Comparison of ENCODE assay signal across 11 cellular contexts in the genomic region with DNA sequence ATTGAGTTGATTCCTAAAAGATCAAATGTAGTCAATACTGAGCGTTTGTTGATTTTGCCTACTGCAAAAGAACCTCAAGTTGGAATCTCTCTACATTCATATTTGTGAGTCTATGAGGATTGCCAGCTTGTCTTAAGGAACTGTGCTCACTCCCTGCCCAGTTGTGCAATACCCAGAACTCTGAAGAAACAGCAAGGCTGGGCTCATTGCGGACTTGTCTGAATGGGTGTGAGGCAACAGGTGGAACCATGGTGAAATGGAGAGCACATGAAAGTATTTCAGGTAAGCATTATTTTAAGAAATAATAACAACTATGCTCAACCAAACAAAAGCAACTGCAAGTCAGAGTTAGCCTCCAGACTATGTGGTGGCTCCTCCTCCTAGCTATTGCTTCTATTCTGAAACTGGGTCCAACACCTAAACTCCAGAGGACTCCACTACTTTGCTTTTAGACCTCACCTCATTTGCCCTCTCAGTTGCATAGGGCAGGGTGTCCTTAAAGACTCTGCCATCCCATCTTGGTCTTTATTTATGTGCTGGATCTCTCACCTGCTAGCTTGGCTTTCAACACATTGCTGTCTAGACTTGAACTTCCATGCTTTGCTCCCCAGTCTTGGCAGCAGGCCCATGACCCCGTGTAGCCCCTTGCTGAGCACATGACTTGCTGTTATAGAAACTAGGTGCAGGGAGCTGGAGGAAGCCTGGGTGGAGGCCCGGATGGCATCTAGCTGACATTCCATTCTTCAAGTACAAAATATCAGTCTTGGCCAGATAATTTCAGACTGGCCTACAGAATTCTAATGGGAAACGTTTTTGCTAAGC.
DNase-seq lines count a peak whose midpoint lies in the region; ATAC-seq and TF ChIP-seq lines count a peak whose summit lies in the region.
"Had no signal": no experiment of that assay in that cellular context is flagged by ENCODE, and none has a peak within 500 bp of the region (broad histone marks: within the 10 kb centered on the region; RNA-seq: fewer than 3 reads in every experiment).

No MANE protein-coding gene starts in this region.

- no peak overlapping the region for H2AK5ac ChIP-seq in IMR-90 (ENCODE audit: low read depth, low read length)

- no peak overlapping the region for H4K8ac ChIP-seq in IMR-90 (ENCODE audit: low read depth in 2 of 2, low read length in 2 of 2)

- no peaks in the 10 kb centered on the region for H3K9me1 ChIP-seq in IMR-90 (ENCODE audit: insufficient read depth, low read length)

- TF ChIP-seq RAD21 in IMR-90 (IDR thresholded peaks at IDR 0.05; ENCODE audit: low read length), result no peak

- no peak overlapping the region for H2BK5ac ChIP-seq in IMR-90 (ENCODE audit: low read depth, low read length, poor library complexity, severe bottlenecking)

- H2AK9ac ChIP-seq in IMR-90 (replicated peaks; ENCODE audit: low read depth, low read length, poor library complexity), result no peak overlapping the region

- dilution Hi-C loops in IMR-90 (cut with HindIII; ENCODE audit: low sequenced_read_pairs, unreplicated experiment), result no loop called here

- H4K91ac ChIP-seq in IMR-90 (ENCODE audit: insufficient read depth, low read depth, low read length), result no peak overlapping the region

- intact Hi-C loops in IMR-90 (cut with micrococcal nuclease) (no loop called here), ascending aorta (cut with DNase I) (loop anchor here (5.0 kb wide), 1 partner anchor 41 kb away; no protein-coding TSS in a partner anchor), left ventricle myocardium inferior (cut with micrococcal nuclease) (no loop called here), sigmoid colon (cut with DNase I) (no loop called here)

- no peak for TF ChIP-seq POLR2A in IMR-90 (IDR thresholded peaks at IDR 0.05; ENCODE audit: low read depth, low read length)
- no peak for TF ChIP-seq POLR2A in sigmoid colon (IDR thresholded peaks at IDR 0.05)

- H3K79me1 ChIP-seq in IMR-90 (ENCODE audit: low read depth in 1 of 2, low read length in 2 of 2), result no peaks in the 10 kb centered on the region

- no peaks in the 10 kb centered on the region for H3K27me3 ChIP-seq in IMR-90 (ENCODE audit: control insufficient read depth, insufficient read depth, low read length)
- no peaks in the 10 kb centered on the region for H3K27me3 ChIP-seq in ascending aorta
- no peaks in the 10 kb centered on the region for H3K27me3 ChIP-seq in left ventricle myocardium inferior (ENCODE audit: low read depth)
- no peaks in the 10 kb centered on the region for H3K27me3 ChIP-seq in sigmoid colon

- H3K4me3 ChIP-seq in IMR-90 (ENCODE audit: insufficient read depth, low read depth, low read length) (no peak overlapping the region), ascending aorta (no peak overlapping the region), left ventricle myocardium inferior (no peak overlapping the region), sigmoid colon (no peak overlapping the region)

- no peak overlapping the region for H2BK120ac ChIP-seq in IMR-90 (ENCODE audit: low read depth, low read length)

- H3K27ac ChIP-seq in IMR-90 (ENCODE audit: insufficient read depth, low read length), result no peak overlapping the region
- H3K27ac ChIP-seq in ascending aorta, result peak overlapping the region; percentile 58 to 65
- H3K27ac ChIP-seq in left ventricle myocardium inferior (replicated peaks), result peak overlapping the region; percentile 43
- H3K27ac ChIP-seq in sigmoid colon, result no peak overlapping the region

- H2BK15ac ChIP-seq in IMR-90 (ENCODE audit: low read depth, low read length), result no peak overlapping the region

- H3K18ac ChIP-seq in IMR-90 (ENCODE audit: low read depth, low read length), result no peak overlapping the region

- no peaks in the 10 kb centered on the region for H3K4me1 ChIP-seq in IMR-90 (ENCODE audit: control insufficient read depth, insufficient read depth, low read length)
- peaks cover 10 to 11% of the 10 kb centered on the region in 2 donors for H3K4me1 ChIP-seq in ascending aorta
- H3K4me1 ChIP-seq in left ventricle myocardium inferior, result peaks cover 25% of the 10 kb centered on the region
- peaks cover 0 to 9% (median 4%) of the 10 kb centered on the region in 4 donors for H3K4me1 ChIP-seq in sigmoid colon

- no CpG with 5 or more reads among the region's 5 CpGs for WGBS in IMR-90 (ENCODE audit: extremely low coverage in 2 of 2, insufficient read length in 1 of 2), 2 experiments
- 54 to 57% methylated on average over 5 of the region's 5 CpGs for WGBS in sigmoid colon, 2 donors

- no peak overlapping the region for H2BK20ac ChIP-seq in IMR-90 (ENCODE audit: low read depth, low read length)

- H4K20me1 ChIP-seq in IMR-90 (ENCODE audit: insufficient read depth, low read length), result no peaks in the 10 kb centered on the region

- no peak for TF ChIP-seq EP300 in sigmoid colon (IDR thresholded peaks at IDR 0.05)

- H3K56ac ChIP-seq in IMR-90 (ENCODE audit: extremely low read depth, insufficient read depth, low read length), result no peak overlapping the region

- H3K23ac ChIP-seq in IMR-90 (ENCODE audit: low read depth, low read length), result no peak overlapping the region

- no peak overlapping the region for H4K5ac ChIP-seq in IMR-90 (ENCODE audit: low read depth, low read length)

- POLR2A ChIA-PET in IMR-90 (lab: Charles Lee; ENCODE audit: unreplicated experiment), result no interaction called here

- H3K9me3 ChIP-seq in IMR-90 (ENCODE audit: control insufficient read depth, insufficient read depth, low read length) (no peaks in the 10 kb centered on the region), ascending aorta (no peaks in the 10 kb centered on the region), left ventricle myocardium inferior (replicated peaks) (no peaks in the 10 kb centered on the region), sigmoid colon (no peaks in the 10 kb centered on the region)

- H3K14ac ChIP-seq in IMR-90 (replicated peaks; ENCODE audit: low read depth, low read length), result no peak overlapping the region

- no peak for ATAC-seq in IMR-90 (ENCODE audit: low read depth)
- ATAC-seq in GM19463 (IDR thresholded peaks at IDR 0.05; ENCODE audit: unreplicated experiment), result no peak
- no peak for ATAC-seq in HG02642 (IDR thresholded peaks at IDR 0.05; ENCODE audit: poor library complexity, unreplicated experiment)
- ATAC-seq: WTC11 had no signal

- TF ChIP-seq CTCF in IMR-90 (conservative IDR thresholded peaks at IDR 0.05; ENCODE audit: low read depth, low read length) (no peak), ascending aorta (IDR thresholded peaks at IDR 0.05) (no peak), left ventricle myocardium inferior (IDR thresholded peaks at IDR 0.05; ENCODE audit: borderline replicate concordance) (no peak), sigmoid colon (IDR thresholded peaks at IDR 0.05) (no peak)

- in situ Hi-C loops in IMR-90 (cut with MboI; ENCODE audit: low sequenced_read_pairs), result no loop called here

- H2AFZ ChIP-seq in IMR-90 (replicated peaks; ENCODE audit: low read length, poor library complexity), result no peak overlapping the region

- no peak overlapping the region for H3K4me2 ChIP-seq in IMR-90 (ENCODE audit: low read depth, low read length)

- DNase-seq in IMR-90 (no peak), ascending aorta (ENCODE audit: low spot score in 2 of 2) (peak in 1 of 2 donors; percentile 85), left ventricle myocardium inferior (peak; percentile 86), sigmoid colon (peak; percentile 80), NCI-H2107 treated with DMSO at 0.1 percent for 48 hours (lab: John Stamatoyannopoulos, UW; ENCODE audit: unreplicated experiment) (no peak)
- no peak for DNase-seq in activated naive CD4-positive, alpha-beta T cell (lab: John Stamatoyannopoulos, UW)
- DNase-seq: NCI-H526; stimulated activated CD4-positive, alpha-beta T cell treated with anti-CD3 and anti-CD28 coated beads, Interleukin-2, amount 100 ng/mL, for 48 hours had no signal

- H3K9ac ChIP-seq in IMR-90 (ENCODE audit: low read depth, low read length), result no peak overlapping the region

- no TSS peak for BruUV-seq in IMR-90 (replicated peaks; lab: Mats Ljungman, UMichigan)

- no peak overlapping the region for H3K4ac ChIP-seq in IMR-90 (ENCODE audit: low read depth, low read length)

- CTCF ChIA-PET in IMR-90 (lab: Yijun Ruan, JAX), result interaction anchor here (0.8 kb wide), 1 partner anchor 30 kb away, joined by 3 read pairs; no protein-coding TSS in a partner anchor

- H3K36me3 ChIP-seq in IMR-90 (ENCODE audit: control insufficient read depth, insufficient read depth, low read length) (no peaks in the 10 kb centered on the region), ascending aorta (no peaks in the 10 kb centered on the region), left ventricle myocardium inferior (no peaks in the 10 kb centered on the region), sigmoid colon (no peaks in the 10 kb centered on the region)

TF ChIP-seq in IMR-90, 13 proteins besides CTCF, POLR2A, EP300 and RAD21:
- no peak for TF ChIP-seq FOS (IDR thresholded peaks at IDR 0.05; ENCODE audit: low read depth, low read length)
- no peak for TF ChIP-seq RCOR1 (IDR thresholded peaks at IDR 0.05; ENCODE audit: insufficient replicate concordance, low read length)
- no peak for TF ChIP-seq NFE2L2 (IDR thresholded peaks at IDR 0.05; ENCODE audit: low read depth, low read length)
- TF ChIP-seq CEBPB (IDR thresholded peaks at IDR 0.05; ENCODE audit: low read depth, low read length), result peak; percentile 40

Comparison
In these comparisons a context has a peak if more than half of its experiments do, and no peak if none do; other contexts are left out.
1. DNase-seq: peak in left ventricle myocardium inferior (single experiment) and sigmoid colon (single experiment); none in IMR-90 (single experiment), NCI-H2107 treated with DMSO at 0.1 percent for 48 hours (single experiment) and activated naive CD4-positive, alpha-beta T cell (0 of 4).
2. H3K27ac ChIP-seq: peak in ascending aorta (2 of 2) and left ventricle myocardium inferior (single experiment); none in IMR-90 (single experiment) and sigmoid colon (0 of 4).